ENCODE assay signal across 31 cellular contexts in the genomic region with DNA sequence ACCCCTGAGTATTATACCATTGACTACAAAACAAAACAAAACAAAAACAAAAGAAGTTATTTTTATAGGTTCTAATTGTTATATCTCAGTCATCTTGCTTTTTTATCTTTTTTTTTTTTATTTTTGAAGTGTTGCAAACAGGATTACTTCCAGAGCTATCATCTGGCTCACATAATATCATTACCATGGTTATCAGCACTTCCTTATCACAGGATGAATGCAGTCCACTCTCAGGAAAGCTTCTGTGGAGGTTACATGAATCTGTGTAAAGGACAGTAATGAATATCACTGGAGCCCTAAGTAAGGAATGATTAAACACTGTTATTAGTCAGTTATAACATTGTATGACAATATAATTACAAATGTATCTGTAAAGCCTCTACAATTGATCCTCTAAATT.
"Had no signal": no experiment of that assay in that cellular context is flagged by ENCODE, and none has a peak within 500 bp of the region (broad histone marks: within the 10 kb centered on the region; RNA-seq: fewer than 3 reads in every experiment).

No MANE protein-coding gene starts in this region.

- H3K36me3 Mint-ChIP-seq: activated CD4-positive, alpha-beta memory T cell treated with anti-CD3 and anti-CD28 coated beads for 36 hours; activated CD8-positive, alpha-beta memory T cell treated with anti-CD3 and anti-CD28 coated beads, Interleukin-2, amount 10 ng/mL, durations not matched to agents 7 days and 5 days; activated naive CD4-positive, alpha-beta T cell treated with anti-CD3 and anti-CD28 coated beads, Interleukin-2, amount 10 ng/mL, durations not matched to agents 7 days and 5 days; activated naive CD8-positive, alpha-beta T cell had no signal

- DNase-seq: activated B cell treated with CpG ODN at 0.5 μM for 24 hours; activated CD4-positive, alpha-beta memory T cell treated with anti-CD3 and anti-CD28 coated beads for 36 hours; activated CD4-positive, alpha-beta T cell treated with anti-CD3 and anti-CD28 coated beads for 4 hours; activated CD4-positive, alpha-beta T cell treated with anti-CD3 and anti-CD28 coated beads, Interleukin-2, amount 50 U/mL, for 1 hour; activated CD4-positive, CD25-positive, alpha-beta regulatory T cell treated with anti-CD3 and anti-CD28 coated beads, Interleukin-2, amount 50 U/mL, for 72 hours; activated CD8-positive, alpha-beta memory T cell treated with anti-CD3 and anti-CD28 coated beads for 24 hours; activated CD8-positive, alpha-beta memory T cell treated with anti-CD3 and anti-CD28 coated beads, Interleukin-2, amount 10 ng/mL, durations not matched to agents 7 days and 5 days; activated CD8-positive, alpha-beta memory T cell treated with anti-CD3 and anti-CD28 coated beads, Interleukin-2, amount 50 U/mL, for 48 hours; activated effector memory CD4-positive, alpha-beta T cell treated with Interleukin-2 at 50 U/mL for 16 hours; activated naive CD4-positive, alpha-beta T cell treated with anti-CD3 and anti-CD28 coated beads, Interleukin-2, amount 10 ng/mL, durations not matched to agents 7 days and 5 days; activated naive CD8-positive, alpha-beta T cell treated with anti-CD3 and anti-CD28 coated beads, Interleukin-2, amount 50 U/mL, for 24 hours; activated T-cell treated with anti-CD3 and anti-CD28 coated beads, Interleukin-2, amount 50 U/mL, for 48 hours; amniotic stem cell; aorta; brain microvascular endothelial cell; NCI-H1092 treated with DMSO at 0.1 percent for 48 hours; NCI-H1694; NCI-H1930; NCI-H2081 treated with DMSO at 0.1 percent for 48 hours; NCI-H345; NCI-H526; NCI-H748 treated with DMSO at 0.1 percent for 48 hours; NK-92 treated with Interleukin-12 subunit alpha and Interleukin-12 subunit beta, amount 100 ng/mL, for 24 hours; PC-9; Right ventricle myocardium superior; SW 1271; T-helper 1 cell; T-helper 2 cell; T-helper 9 cell had no signal

- H3K27me3 Mint-ChIP-seq: activated B cell treated with CpG ODN at 0.5 μM for 24 hours; activated CD4-positive, alpha-beta memory T cell treated with anti-CD3 and anti-CD28 coated beads for 36 hours; activated CD8-positive, alpha-beta memory T cell treated with anti-CD3 and anti-CD28 coated beads, Interleukin-2, amount 10 ng/mL, durations not matched to agents 7 days and 5 days; activated naive CD4-positive, alpha-beta T cell treated with anti-CD3 and anti-CD28 coated beads, Interleukin-2, amount 10 ng/mL, durations not matched to agents 7 days and 5 days; activated naive CD8-positive, alpha-beta T cell; activated naive CD8-positive, alpha-beta T cell treated with anti-CD3 and anti-CD28 coated beads, Interleukin-2, amount 50 U/mL, for 24 hours; central memory CD8-positive, alpha-beta T cell had no signal

- H3K4me3 Mint-ChIP-seq: activated B cell treated with CpG ODN at 0.5 μM for 24 hours; activated CD4-positive, alpha-beta memory T cell treated with anti-CD3 and anti-CD28 coated beads for 36 hours; activated CD8-positive, alpha-beta memory T cell treated with anti-CD3 and anti-CD28 coated beads, Interleukin-2, amount 10 ng/mL, durations not matched to agents 7 days and 5 days; activated naive CD4-positive, alpha-beta T cell treated with anti-CD3 and anti-CD28 coated beads, Interleukin-2, amount 10 ng/mL, durations not matched to agents 7 days and 5 days; activated naive CD8-positive, alpha-beta T cell; activated naive CD8-positive, alpha-beta T cell treated with anti-CD3 and anti-CD28 coated beads, Interleukin-2, amount 50 U/mL, for 24 hours; central memory CD8-positive, alpha-beta T cell had no signal

- H3K4me1 Mint-ChIP-seq: activated B cell treated with CpG ODN at 0.5 μM for 24 hours; activated CD8-positive, alpha-beta memory T cell treated with anti-CD3 and anti-CD28 coated beads, Interleukin-2, amount 10 ng/mL, durations not matched to agents 7 days and 5 days; activated naive CD4-positive, alpha-beta T cell treated with anti-CD3 and anti-CD28 coated beads, Interleukin-2, amount 10 ng/mL, durations not matched to agents 7 days and 5 days; activated naive CD8-positive, alpha-beta T cell treated with anti-CD3 and anti-CD28 coated beads, Interleukin-2, amount 50 U/mL, for 24 hours; central memory CD8-positive, alpha-beta T cell had no signal

- H3K27ac Mint-ChIP-seq: activated B cell treated with CpG ODN at 0.5 μM for 24 hours; activated CD4-positive, alpha-beta memory T cell treated with anti-CD3 and anti-CD28 coated beads for 36 hours; activated CD8-positive, alpha-beta memory T cell treated with anti-CD3 and anti-CD28 coated beads, Interleukin-2, amount 10 ng/mL, durations not matched to agents 7 days and 5 days; activated naive CD4-positive, alpha-beta T cell treated with anti-CD3 and anti-CD28 coated beads, Interleukin-2, amount 10 ng/mL, durations not matched to agents 7 days and 5 days; activated naive CD8-positive, alpha-beta T cell; activated naive CD8-positive, alpha-beta T cell treated with anti-CD3 and anti-CD28 coated beads, Interleukin-2, amount 50 U/mL, for 24 hours had no signal
